In the genomic region with DNA sequence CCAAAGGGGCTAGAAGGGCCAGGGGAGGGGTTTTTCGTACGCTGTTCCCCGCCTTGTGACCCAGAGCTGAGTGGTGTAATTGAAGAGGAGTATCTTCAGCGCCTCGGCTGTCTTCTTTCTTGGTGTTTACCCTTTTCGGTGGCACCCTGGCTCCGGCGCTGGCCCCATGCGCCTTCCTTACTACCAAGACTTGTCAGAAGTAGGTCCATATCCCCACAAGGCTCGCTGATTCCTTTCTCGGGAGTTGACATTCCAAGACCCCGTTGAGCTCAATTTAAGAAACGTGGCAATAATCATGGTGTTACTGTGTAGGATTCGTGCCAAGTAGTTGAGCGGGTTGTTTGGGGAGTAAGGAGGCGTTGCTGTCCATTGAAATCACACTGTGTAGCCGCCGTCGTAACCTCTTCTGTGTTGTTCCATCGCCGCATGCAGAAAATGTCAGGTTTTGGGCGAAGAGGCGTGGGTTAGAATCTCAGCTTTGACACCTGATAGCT, we compare ENCODE assay signal across 8 cellular contexts. TPM values are rescaled to one million over a fixed set of nuclear protein-coding genes. Genes with fewer than 3 reads are reported as not detected.
A peak's percentile ranks its signal among the peaks of the same experiment; 100 is the strongest.
DNase-seq lines count a peak whose midpoint lies in the region; ATAC-seq, FAIRE-seq and TF ChIP-seq lines count a peak whose summit lies in the region.

No MANE protein-coding gene starts in this region.

- H3K9me3 Mint-ChIP-seq in Caco-2 (ENCODE audit: unreplicated experiment), result no peaks in the 10 kb centered on the region

- H3K23ac ChIP-seq in mesenchymal stem cell (ENCODE audit: low read length in 2 of 2), result no peak overlapping the region

- H3K4me3 ChIP-seq in Caco-2 (ENCODE audit: low read depth, low read length), result peak overlapping the region; percentile 42
- peak overlapping the region; percentile 75 for H3K4me3 ChIP-seq in effector memory CD4-positive, alpha-beta T cell (ENCODE audit: insufficient read depth, low read depth, low read length, poor library complexity, severe bottlenecking)
- H3K4me3 ChIP-seq in mesenchymal stem cell (ENCODE audit: insufficient read depth in 1 of 2, low read depth in 1 of 2, low read length in 2 of 2), result peak overlapping the region; percentile 74 to 96
- H3K4me3 ChIP-seq in upper lobe of left lung, result peak overlapping the region; percentile 74 to 80 (median 76)

- H3K27me3 ChIP-seq in Caco-2 (replicated peaks; ENCODE audit: control insufficient read depth, insufficient read depth, low read length) (no peaks in the 10 kb centered on the region), mesenchymal stem cell (ENCODE audit: control insufficient read depth in 1 of 2, insufficient read depth in 1 of 2, low read length in 2 of 2) (no peaks in the 10 kb centered on the region), upper lobe of left lung (no peaks in the 10 kb centered on the region)
- H3K27me3 ChIP-seq in effector memory CD4-positive, alpha-beta T cell (replicated peaks; ENCODE audit: control insufficient read depth, insufficient read depth, low read length, poor library complexity, severe bottlenecking), result no peaks in the 10 kb centered on the region

- H3K4me1 ChIP-seq in Caco-2, result peaks cover 6% of the 10 kb centered on the region; the same call in 1 of the 2 replicates
- peaks cover 4% of the 10 kb centered on the region for H3K4me1 ChIP-seq in effector memory CD4-positive, alpha-beta T cell (ENCODE audit: control insufficient read depth, insufficient read depth, low read length, poor library complexity, severe bottlenecking)
- H3K4me1 ChIP-seq in mesenchymal stem cell (ENCODE audit: control insufficient read depth, insufficient read depth, low read depth, low read length), result no peaks in the 10 kb centered on the region
- H3K4me1 ChIP-seq in upper lobe of left lung, result peaks cover 14 to 23% (median 18%) of the 10 kb centered on the region in 4 donors

- FAIRE-seq in GM19239 (lab: Jason Lieb, UNC), result peak; percentile 47

- peak overlapping the region; percentile 41 for H4K8ac ChIP-seq in mesenchymal stem cell (ENCODE audit: low read length)

- no peak overlapping the region for H2BK15ac ChIP-seq in mesenchymal stem cell (ENCODE audit: low read depth, poor library complexity, severe bottlenecking)

- TF ChIP-seq POLR2A in upper lobe of left lung (IDR thresholded peaks at IDR 0.05), result no peak

- H3K4me3 Mint-ChIP-seq in Caco-2 (ENCODE audit: unreplicated experiment), result no peak overlapping the region

- H2AK5ac ChIP-seq in mesenchymal stem cell (ENCODE audit: low read length, severe bottlenecking), result no peak overlapping the region

- peak overlapping the region; percentile 94 for H3K4me2 ChIP-seq in mesenchymal stem cell (ENCODE audit: low read length, poor library complexity, severe bottlenecking)

- ATAC-seq in HG03175 (IDR thresholded peaks at IDR 0.05; ENCODE audit: unreplicated experiment) (peak; percentile 26), upper lobe of left lung (ENCODE audit: low FRiP score in 2 of 2) (peak; percentile 59 to 66)

- H3K36me3 ChIP-seq in Caco-2 (ENCODE audit: control insufficient read depth, insufficient read depth, low read length) (no peaks in the 10 kb centered on the region), mesenchymal stem cell (ENCODE audit: control insufficient read depth in 1 of 2, insufficient read depth in 2 of 2, low read depth in 1 of 2, low read length in 2 of 2) (no peaks in the 10 kb centered on the region), upper lobe of left lung (no peaks in the 10 kb centered on the region)
- no peaks in the 10 kb centered on the region for H3K36me3 ChIP-seq in effector memory CD4-positive, alpha-beta T cell (ENCODE audit: control insufficient read depth, insufficient read depth, low read length)

- peaks cover 15% of the 10 kb centered on the region for H3K79me1 ChIP-seq in mesenchymal stem cell (replicated peaks; ENCODE audit: low read length, poor library complexity, severe bottlenecking)

- peak overlapping the region; percentile 59 for H3K27ac ChIP-seq in effector memory CD4-positive, alpha-beta T cell (ENCODE audit: insufficient read depth, low read length, poor library complexity, severe bottlenecking)
- H3K27ac ChIP-seq in mesenchymal stem cell (ENCODE audit: low read length, poor library complexity, severe bottlenecking), result peak overlapping the region; percentile 11
- H3K27ac ChIP-seq in upper lobe of left lung, result peak overlapping the region; percentile 80 to 88 (median 84)

- no peak overlapping the region for H3K14ac ChIP-seq in mesenchymal stem cell (ENCODE audit: low read length in 2 of 2)

- H3K27ac Mint-ChIP-seq in Caco-2 (ENCODE audit: unreplicated experiment), result no peak overlapping the region

- H4K91ac ChIP-seq in mesenchymal stem cell (ENCODE audit: low read length), result peak overlapping the region; percentile 27

- BruUV-seq in Caco-2 (replicated peaks; lab: Mats Ljungman, UMichigan), result no TSS peak

- intact Hi-C loops in Caco-2 (cut with micrococcal nuclease; ENCODE audit: unreplicated experiment), result loop anchor here (5.0 to 10.0 kb wide), 3 partner anchors 219 to 274 kb away; partner anchors contain the start of gene SMIM15

- CTCF ChIA-PET in Caco-2 (lab: Charles Lee), result interaction anchor here (1.6 kb wide), 1 partner anchor 246 kb away, joined by 7 read pairs; the partner anchor contains the start of gene DEPDC1B

- POLR2A ChIA-PET in Caco-2 (lab: Charles Lee), result interaction anchor here (1.0 to 2.2 kb wide), 3 partner anchors 102 to 386 kb away, joined by 3 to 14 read pairs (median 4); partner anchors contain the start of genes DEPDC1B and ELOVL7

- 12% methylated on average over 23 of the region's 23 CpGs for WGBS in mesenchymal stem cell
- WGBS in upper lobe of left lung, 2 donors, result 3 to 6% methylated on average over 16 to 23 of the region's 23 CpGs

- no peak overlapping the region for H3K4ac ChIP-seq in mesenchymal stem cell (ENCODE audit: low read depth in 1 of 2, low read length in 2 of 2)

- TF ChIP-seq CTCF in Caco-2 (IDR thresholded peaks at IDR 0.05; ENCODE audit: insufficient read depth in 1 of 2, low read depth in 1 of 2, low read length in 1 of 2, severe bottlenecking in 1 of 2, unreplicated experiment in 1 of 2) (no peak), upper lobe of left lung (IDR thresholded peaks at IDR 0.05) (no peak)

- DNase-seq in Caco-2 (peak in 1 of 2 experiments; percentile 36), GM19239 (ENCODE audit: insufficient read length, low spot score) (no peak), RPMI7951 (ENCODE audit: low read depth) (peak; percentile 49), mesenchymal stem cell (peak; percentile 76), upper lobe of left lung (peak; percentile 26 to 74), NCI-H1436 treated with DMSO at 0.1 percent for 48 hours (lab: John Stamatoyannopoulos, UW) (no peak)
- no peak for DNase-seq in effector memory CD4-positive, alpha-beta T cell

- no peak overlapping the region for H2BK12ac ChIP-seq in mesenchymal stem cell (ENCODE audit: low read length in 2 of 2)

- H2BK5ac ChIP-seq in mesenchymal stem cell (ENCODE audit: low read depth, low read length, poor library complexity, severe bottlenecking), result no peak overlapping the region

- no peak overlapping the region for H2BK120ac ChIP-seq in mesenchymal stem cell (ENCODE audit: low read depth, low read length)

- peak overlapping the region; percentile 95 for H3K9ac ChIP-seq in mesenchymal stem cell (ENCODE audit: low read length)

- TF ChIP-seq EP300 in upper lobe of left lung (IDR thresholded peaks at IDR 0.05), result no peak

- H3K4me1 Mint-ChIP-seq in Caco-2 (ENCODE audit: low read depth, unreplicated experiment), result no peaks in the 10 kb centered on the region

- peak overlapping the region; percentile 90 for H2AFZ ChIP-seq in mesenchymal stem cell (ENCODE audit: low read depth, low read length)

- H3K36me3 Mint-ChIP-seq in Caco-2 (ENCODE audit: insufficient read depth, unreplicated experiment), result no peaks in the 10 kb centered on the region

- H3K9me3 ChIP-seq in Caco-2 (no peaks in the 10 kb centered on the region), mesenchymal stem cell (ENCODE audit: control insufficient read depth, low read length) (no peaks in the 10 kb centered on the region), upper lobe of left lung (no peaks in the 10 kb centered on the region)
- H3K9me3 ChIP-seq in effector memory CD4-positive, alpha-beta T cell (ENCODE audit: control insufficient read depth, low read length), result no peaks in the 10 kb centered on the region

- H3K27me3 Mint-ChIP-seq in Caco-2 (ENCODE audit: insufficient read depth, unreplicated experiment), result no peaks in the 10 kb centered on the region

- peak overlapping the region in 1 of 2 experiments; percentile 54 for H3K18ac ChIP-seq in mesenchymal stem cell (ENCODE audit: low read depth in 1 of 2, low read length in 2 of 2)

RNA-seq across cellular contexts. Expression of gene NDUFAF2, which starts 0.8 kb away (rescaled TPM):
- total RNA-seq in Caco-2 (2022), result 57.9 and 60.8 TPM in 2 replicates
- 43.5 and 45.4 TPM in 2 replicates for total RNA-seq in RPMI7951 (2014; rRNA removed; shearing (Covaris generic))
- 119 TPM for polyA plus RNA-seq in mesenchymal stem cell (2013, experiment 1 of 2)
- 118 TPM for polyA plus RNA-seq in mesenchymal stem cell (2013, experiment 2 of 2)
- total RNA-seq in upper lobe of left lung, result 10 to 100 TPM in 5 of 6 donors, not detected in 1; 14.2 to 41.6 (median 20.5) TPM

RNA-seq across cellular contexts. Expression of gene ERCC8, which starts 0.9 kb away (rescaled TPM):
- total RNA-seq in Caco-2 (2022), result 18.3 and 19.8 TPM in 2 replicates
- 25.6 TPM in 2 replicates for total RNA-seq in RPMI7951 (2014; rRNA removed; shearing (Covaris generic))
- polyA plus RNA-seq in mesenchymal stem cell (2013, experiment 1 of 2), result 7.6 TPM
- polyA plus RNA-seq in mesenchymal stem cell (2013, experiment 2 of 2), result 7.9 TPM
- total RNA-seq in upper lobe of left lung, result 10 to 100 TPM in 3 of 6 donors, 1 to 10 TPM in 3; 5.8 to 17.2 (median 11.2) TPM

Comparison
In these comparisons a context has a peak if more than half of its experiments do, and no peak if none do; other contexts are left out.
1. DNase-seq: peak in RPMI7951 (single experiment), mesenchymal stem cell (single experiment) and upper lobe of left lung (2 of 2); none in GM19239 (single experiment), effector memory CD4-positive, alpha-beta T cell (0 of 3) and NCI-H1436 treated with DMSO at 0.1 percent for 48 hours (single experiment).
2. H3K27ac ChIP-seq: peak in every context shown above with its lines; median percentile 84 in upper lobe of left lung; 59 in effector memory CD4-positive, alpha-beta T cell; 11 in mesenchymal stem cell.
3. Peak in every context shown above with its lines, with median percentiles within 50 percentile points of each other: H3K4me3 ChIP-seq.